In the genomic region with DNA sequence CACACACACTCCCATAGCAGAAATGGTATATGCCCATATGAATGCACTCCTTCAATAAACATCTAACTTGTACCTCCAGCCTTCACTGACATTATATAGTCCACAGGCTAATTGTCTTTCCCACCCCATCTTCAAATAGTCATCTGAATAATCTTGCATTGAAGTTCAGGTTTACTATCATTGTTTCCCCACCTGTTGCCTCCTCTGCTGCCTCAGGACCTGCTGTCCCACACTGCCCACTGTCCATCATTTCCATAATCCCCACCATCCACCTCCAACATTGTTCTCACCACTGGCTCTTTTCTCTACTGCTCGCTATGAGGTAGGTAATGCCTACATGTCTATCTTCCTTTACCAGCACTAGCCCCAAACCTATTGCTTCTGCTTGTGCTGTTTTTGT, we compare ENCODE assay signal across 16 cellular contexts.
"Had no signal": no experiment of that assay in that cellular context is flagged by ENCODE, and none has a peak within 500 bp of the region (broad histone marks: within the 10 kb centered on the region; RNA-seq: fewer than 3 reads in every experiment).

No MANE protein-coding gene starts in this region.

- H3K27me3 Mint-ChIP-seq: dendritic cell treated with granulocyte-macrophage colony-stimulating factor and Interleukin-4, amounts not matched to agents 40 ng/mL and 50 ng/mL, for 4 days had no signal

- H3K4me3 ChIP-seq: gastroesophageal sphincter, SJSA1, tibial nerve had no signal

- H3K36me3 Mint-ChIP-seq: activated naive CD8-positive, alpha-beta T cell treated with anti-CD3 and anti-CD28 coated beads, Interleukin-2, amount 10 ng/mL, durations not matched to agents 7 days and 5 days had no signal

- H3K4me3 Mint-ChIP-seq: activated naive CD8-positive, alpha-beta T cell treated with anti-CD3 and anti-CD28 coated beads, Interleukin-2, amount 10 ng/mL, durations not matched to agents 7 days and 5 days; dendritic cell treated with granulocyte-macrophage colony-stimulating factor and Interleukin-4, amounts not matched to agents 40 ng/mL and 50 ng/mL, for 4 days; nephron had no signal

- ATAC-seq: gastroesophageal sphincter, left ventricle myocardium superior had no signal

- H3K9me3 Mint-ChIP-seq: activated naive CD8-positive, alpha-beta T cell treated with anti-CD3 and anti-CD28 coated beads, Interleukin-2, amount 10 ng/mL, durations not matched to agents 7 days and 5 days; dendritic cell treated with granulocyte-macrophage colony-stimulating factor and Interleukin-4, amounts not matched to agents 40 ng/mL and 50 ng/mL, for 4 days; nephron had no signal

- H3K27ac ChIP-seq: SJSA1, tibial nerve had no signal

- H3K36me3 ChIP-seq: SJSA1 had no signal

- H3K9me3 ChIP-seq: gastroesophageal sphincter, SJSA1, tibial nerve had no signal

- H3K4me1 Mint-ChIP-seq: activated naive CD8-positive, alpha-beta T cell treated with anti-CD3 and anti-CD28 coated beads, Interleukin-2, amount 10 ng/mL, durations not matched to agents 7 days and 5 days had no signal

- DNase-seq: activated CD4-positive, alpha-beta T cell treated with anti-CD3 and anti-CD28 coated beads, Interleukin-2, amount 50 U/mL, for 1 hour; activated CD8-positive, alpha-beta memory T cell treated with anti-CD3 and anti-CD28 coated beads for 24 hours; activated naive CD4-positive, alpha-beta T cell; activated naive CD8-positive, alpha-beta T cell treated with anti-CD3 and anti-CD28 coated beads, Interleukin-2, amount 10 ng/mL, durations not matched to agents 7 days and 5 days; anterior cingulate cortex; islet precursor cell; left ventricle myocardium superior; stimulated activated CD4-positive, alpha-beta T cell treated with anti-CD3 and anti-CD28 coated beads, Interleukin-12 subunit alpha, Interleukin-12 subunit beta, amount 100 ng/mL, for 4 hours; stimulated activated CD4-positive, alpha-beta T cell treated with anti-CD3 and anti-CD28 coated beads, Interleukin-2, amount 100 ng/mL, for 24 hours; stimulated activated naive CD4-positive, alpha-beta T cell; SW 1271 had no signal

- H3K27me3 ChIP-seq: gastroesophageal sphincter, SJSA1, tibial nerve had no signal

- H3K27ac Mint-ChIP-seq: activated naive CD8-positive, alpha-beta T cell treated with anti-CD3 and anti-CD28 coated beads, Interleukin-2, amount 10 ng/mL, durations not matched to agents 7 days and 5 days; dendritic cell treated with granulocyte-macrophage colony-stimulating factor and Interleukin-4, amounts not matched to agents 40 ng/mL and 50 ng/mL, for 4 days had no signal
